Comparison of ENCODE assay signal across 25 cellular contexts in genomic region chr2:239704737-239705136, GRCh38.
DNase-seq lines count a peak whose midpoint lies in the region; ATAC-seq and TF ChIP-seq lines count a peak whose summit lies in the region.
"Had no signal": no experiment of that assay in that cellular context is flagged by ENCODE, and none has a peak within 500 bp of the region (broad histone marks: within the 10 kb centered on the region; RNA-seq: fewer than 3 reads in every experiment).

No MANE protein-coding gene starts in this region.

- peaks cover 0 to 7% (median 0%) of the 10 kb centered on the region in 4 donors for H3K9me3 ChIP-seq in esophagus muscularis mucosa
- H3K9me3 ChIP-seq: BE2C, HAP-1 had no signal

- WGBS in esophagus muscularis mucosa, result 94% methylated on average over 6 of the region's 6 CpGs

- peaks cover 3 to 11% (median 11%) of the 10 kb centered on the region in 4 donors for H3K4me1 ChIP-seq in esophagus muscularis mucosa
- H3K4me1 ChIP-seq: A549, BE2C, HAP-1 had no signal

- peaks cover 21% of the 10 kb centered on the region for H3K27me3 Mint-ChIP-seq in activated CD4-positive, alpha-beta memory T cell treated with anti-CD3 and anti-CD28 coated beads, Interleukin-2, amount 10 ng/mL, durations not matched to agents 7 days and 5 days
- peaks cover 5% of the 10 kb centered on the region for H3K27me3 Mint-ChIP-seq in activated CD4-positive, alpha-beta memory T cell treated with anti-CD3 and anti-CD28 coated beads for 36 hours

- POLR2A ChIA-PET in activated CD4-positive, alpha-beta memory T cell treated with anti-CD3 and anti-CD28 coated beads, Interleukin-2, amount 10 ng/mL, durations not matched to agents 7 days and 5 days (lab: Charles Lee), result no interaction called here
- POLR2A ChIA-PET in activated CD4-positive, alpha-beta memory T cell treated with anti-CD3 and anti-CD28 coated beads for 36 hours (lab: Charles Lee), result no interaction called here

- intact Hi-C loops in activated CD4-positive, alpha-beta memory T cell treated with anti-CD3 and anti-CD28 coated beads for 36 hours (cut with micrococcal nuclease), result no loop called here
- intact Hi-C loops in esophagus muscularis mucosa (cut with DNase I), result no loop called here
- intact Hi-C loops in sciatic nerve (cut with DNase I), result no loop called here

- no peaks in the 10 kb centered on the region for H3K36me3 ChIP-seq in esophagus muscularis mucosa
- H3K36me3 ChIP-seq: BE2C; BLaER1 treated with 17β-estradiol and CSF1 and Interleukin-3, amounts not matched to agents 10 nM and 100 nM; HAP-1 had no signal

- peaks cover 0 to 8% (median 0%) of the 10 kb centered on the region in 4 donors for H3K27me3 ChIP-seq in esophagus muscularis mucosa
- H3K27me3 ChIP-seq: BLaER1 treated with 17β-estradiol and CSF1 and Interleukin-3, amounts not matched to agents 10 nM and 100 nM had no signal

- no peaks in the 10 kb centered on the region for H3K36me3 Mint-ChIP-seq in activated CD4-positive, alpha-beta memory T cell treated with anti-CD3 and anti-CD28 coated beads, Interleukin-2, amount 10 ng/mL, durations not matched to agents 7 days and 5 days (ENCODE audit: low read depth)
- no peaks in the 10 kb centered on the region for H3K36me3 Mint-ChIP-seq in activated CD4-positive, alpha-beta memory T cell treated with anti-CD3 and anti-CD28 coated beads for 36 hours
- H3K36me3 Mint-ChIP-seq: CD14-positive monocyte had no signal

- H3K4me1 Mint-ChIP-seq in activated CD4-positive, alpha-beta memory T cell treated with anti-CD3 and anti-CD28 coated beads, Interleukin-2, amount 10 ng/mL, durations not matched to agents 7 days and 5 days, result no peaks in the 10 kb centered on the region
- no peaks in the 10 kb centered on the region for H3K4me1 Mint-ChIP-seq in activated CD4-positive, alpha-beta memory T cell treated with anti-CD3 and anti-CD28 coated beads for 36 hours (ENCODE audit: low read depth)
- H3K4me1 Mint-ChIP-seq: CD8-positive, alpha-beta memory T cell had no signal

- no peak for TF ChIP-seq CTCF in esophagus muscularis mucosa (IDR thresholded peaks at IDR 0.05)

- ATAC-seq in sciatic nerve, result no peak
- ATAC-seq in HG02852 (IDR thresholded peaks at IDR 0.05; ENCODE audit: unreplicated experiment), result no peak
- no peak for ATAC-seq in HG02678 (IDR thresholded peaks at IDR 0.05; ENCODE audit: unreplicated experiment)
- ATAC-seq: A549, GM12878, GM23338 had no signal

- TF ChIP-seq POLR2A in esophagus muscularis mucosa (IDR thresholded peaks at IDR 0.05; ENCODE audit: low read depth), result no peak

- peak; percentile 0 for DNase-seq in activated CD4-positive, alpha-beta memory T cell treated with anti-CD3 and anti-CD28 coated beads, Interleukin-2, amount 10 ng/mL, durations not matched to agents 7 days and 5 days
- no peak for DNase-seq in activated CD4-positive, alpha-beta memory T cell treated with anti-CD3 and anti-CD28 coated beads for 36 hours
- DNase-seq in ecto neural progenitor cell (ENCODE audit: low spot score), result peak; percentile 23
- peak; percentile 64 for DNase-seq in esophagus muscularis mucosa (ENCODE audit: extremely low spot score)
- DNase-seq in sciatic nerve (ENCODE audit: low spot score), result peak; percentile 22
- no peak for DNase-seq in glomerular visceral epithelial cell (ENCODE audit: extremely low spot score)
- DNase-seq: 8988T; ACHN; AML-193; BE2C; CD8-positive, alpha-beta memory T cell; DMS 273 treated with DMSO at 0.1 percent for 48 hours; DMS79; EL; GDM1; HFFc6 had no signal

- no peak overlapping the region for H3K27ac ChIP-seq in esophagus muscularis mucosa (replicated peaks in 1 of 4)
- H3K27ac ChIP-seq: A549; BLaER1 treated with 17β-estradiol and CSF1 and Interleukin-3, amounts not matched to agents 10 nM and 100 nM had no signal

- CTCF ChIA-PET in activated CD4-positive, alpha-beta memory T cell treated with anti-CD3 and anti-CD28 coated beads, Interleukin-2, amount 10 ng/mL, durations not matched to agents 7 days and 5 days (lab: Charles Lee), result no interaction called here
- CTCF ChIA-PET in activated CD4-positive, alpha-beta memory T cell treated with anti-CD3 and anti-CD28 coated beads for 36 hours (lab: Charles Lee), result no interaction called here

- no peak overlapping the region for H3K27ac Mint-ChIP-seq in activated CD4-positive, alpha-beta memory T cell treated with anti-CD3 and anti-CD28 coated beads, Interleukin-2, amount 10 ng/mL, durations not matched to agents 7 days and 5 days
- H3K27ac Mint-ChIP-seq in activated CD4-positive, alpha-beta memory T cell treated with anti-CD3 and anti-CD28 coated beads for 36 hours, result no peak overlapping the region
- H3K27ac Mint-ChIP-seq: CD14-positive monocyte; CD4-positive, alpha-beta T cell; CD8-positive, alpha-beta memory T cell; GM23338; HFFc6 had no signal

- no peaks in the 10 kb centered on the region for H3K9me3 Mint-ChIP-seq in activated CD4-positive, alpha-beta memory T cell treated with anti-CD3 and anti-CD28 coated beads, Interleukin-2, amount 10 ng/mL, durations not matched to agents 7 days and 5 days
- H3K9me3 Mint-ChIP-seq in activated CD4-positive, alpha-beta memory T cell treated with anti-CD3 and anti-CD28 coated beads for 36 hours, result no peaks in the 10 kb centered on the region
- H3K9me3 Mint-ChIP-seq: GM23338 had no signal

- H3K4me3 ChIP-seq in esophagus muscularis mucosa, result no peak overlapping the region
- H3K4me3 ChIP-seq: A549; BLaER1 treated with 17β-estradiol and CSF1 and Interleukin-3, amounts not matched to agents 10 nM and 100 nM; GM12878; GM23338; HAP-1 had no signal

- H3K4me3 Mint-ChIP-seq in activated CD4-positive, alpha-beta memory T cell treated with anti-CD3 and anti-CD28 coated beads, Interleukin-2, amount 10 ng/mL, durations not matched to agents 7 days and 5 days, result no peak overlapping the region
- H3K4me3 Mint-ChIP-seq in activated CD4-positive, alpha-beta memory T cell treated with anti-CD3 and anti-CD28 coated beads for 36 hours, result no peak overlapping the region
- H3K4me3 Mint-ChIP-seq: CD14-positive monocyte; CD4-positive, alpha-beta T cell; CD8-positive, alpha-beta memory T cell; GM23338; HFFc6 had no signal

- TF ChIP-seq EP300 in esophagus muscularis mucosa (IDR thresholded peaks at IDR 0.05), result no peak

Comparison
In these comparisons a context has a peak if more than half of its experiments do, and no peak if none do; other contexts are left out.
1. DNase-seq: peak in activated CD4-positive, alpha-beta memory T cell treated with anti-CD3 and anti-CD28 coated beads, Interleukin-2, amount 10 ng/mL, durations not matched to agents 7 days and 5 days (single experiment), ecto neural progenitor cell (single experiment), esophagus muscularis mucosa (single experiment) and sciatic nerve (single experiment); none in activated CD4-positive, alpha-beta memory T cell treated with anti-CD3 and anti-CD28 coated beads for 36 hours (single experiment) and glomerular visceral epithelial cell (single experiment).